Comparison of ENCODE assay signal across 1 cellular context in the genomic region with DNA sequence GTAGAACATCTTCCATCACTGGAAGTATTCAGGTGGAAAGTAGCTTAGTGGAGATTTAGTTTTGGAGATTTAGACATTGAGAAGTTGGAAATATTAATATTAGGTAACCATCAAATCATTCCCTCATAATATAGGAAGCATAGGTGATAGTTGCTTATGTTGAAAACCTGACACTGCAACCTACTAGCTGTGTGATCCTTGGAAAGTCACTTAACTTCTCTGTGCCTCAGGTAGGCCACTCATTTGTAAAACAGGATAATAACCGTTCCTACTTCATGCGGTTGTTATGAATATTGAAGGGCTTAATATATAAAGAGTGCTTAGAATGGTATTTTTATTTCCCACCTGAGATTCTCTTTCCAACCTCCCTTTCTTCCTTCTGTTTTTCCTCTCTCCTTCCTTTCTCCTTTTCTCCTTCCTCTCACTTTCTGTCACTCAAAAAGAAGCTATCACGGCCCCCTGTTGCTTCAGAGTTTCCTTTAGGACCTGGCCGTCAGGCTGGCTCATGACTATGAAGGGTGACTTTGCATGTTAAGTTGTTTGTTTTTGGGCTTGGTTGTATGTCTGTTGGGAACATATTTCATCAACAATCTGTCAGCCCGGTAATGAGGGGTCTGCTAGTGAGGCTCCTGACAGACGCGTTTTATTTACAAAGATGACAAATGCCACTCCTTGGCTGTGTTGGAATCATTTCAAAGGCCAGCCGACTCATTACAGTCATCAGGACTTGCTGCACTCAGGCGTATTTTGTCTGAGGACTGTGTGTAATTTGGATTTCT.
TF ChIP-seq lines count a peak whose summit lies in the region.

No MANE protein-coding gene starts in this region.

TF ChIP-seq in SK-N-SH, 30 proteins besides CTCF, POLR2A, EP300 and RAD21 (continued from another document):
- TF ChIP-seq, protein P1, sequence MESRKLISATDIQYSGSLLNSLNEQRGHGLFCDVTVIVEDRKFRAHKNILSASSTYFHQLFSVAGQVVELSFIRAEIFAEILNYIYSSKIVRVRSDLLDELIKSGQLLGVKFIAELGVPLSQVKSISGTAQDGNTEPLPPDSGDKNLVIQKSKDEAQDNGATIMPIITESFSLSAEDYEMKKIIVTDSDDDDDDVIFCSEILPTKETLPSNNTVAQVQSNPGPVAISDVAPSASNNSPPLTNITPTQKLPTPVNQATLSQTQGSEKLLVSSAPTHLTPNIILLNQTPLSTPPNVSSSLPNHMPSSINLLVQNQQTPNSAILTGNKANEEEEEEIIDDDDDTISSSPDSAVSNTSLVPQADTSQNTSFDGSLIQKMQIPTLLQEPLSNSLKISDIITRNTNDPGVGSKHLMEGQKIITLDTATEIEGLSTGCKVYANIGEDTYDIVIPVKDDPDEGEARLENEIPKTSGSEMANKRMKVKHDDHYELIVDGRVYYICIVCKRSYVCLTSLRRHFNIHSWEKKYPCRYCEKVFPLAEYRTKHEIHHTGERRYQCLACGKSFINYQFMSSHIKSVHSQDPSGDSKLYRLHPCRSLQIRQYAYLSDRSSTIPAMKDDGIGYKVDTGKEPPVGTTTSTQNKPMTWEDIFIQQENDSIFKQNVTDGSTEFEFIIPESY (IDR thresholded peaks at IDR 0.05; ENCODE audit: borderline replicate concordance, low read depth) = no peak
- TF ChIP-seq MXI1 (IDR thresholded peaks at IDR 0.05; ENCODE audit: low read depth, low read length) = no peak
- no peak for TF ChIP-seq NFIC (IDR thresholded peaks at IDR 0.05; ENCODE audit: borderline replicate concordance)
- TF ChIP-seq RFX5 (IDR thresholded peaks at IDR 0.05; ENCODE audit: low read length) = no peak
- TF ChIP-seq SMC3 (IDR thresholded peaks at IDR 0.05; ENCODE audit: low read depth, low read length) = no peak
- peak; percentile 3; the same call in 1 of the 2 replicates for TF ChIP-seq TCF12 (IDR thresholded peaks at IDR 0.05)
- TF ChIP-seq, protein P2, sequence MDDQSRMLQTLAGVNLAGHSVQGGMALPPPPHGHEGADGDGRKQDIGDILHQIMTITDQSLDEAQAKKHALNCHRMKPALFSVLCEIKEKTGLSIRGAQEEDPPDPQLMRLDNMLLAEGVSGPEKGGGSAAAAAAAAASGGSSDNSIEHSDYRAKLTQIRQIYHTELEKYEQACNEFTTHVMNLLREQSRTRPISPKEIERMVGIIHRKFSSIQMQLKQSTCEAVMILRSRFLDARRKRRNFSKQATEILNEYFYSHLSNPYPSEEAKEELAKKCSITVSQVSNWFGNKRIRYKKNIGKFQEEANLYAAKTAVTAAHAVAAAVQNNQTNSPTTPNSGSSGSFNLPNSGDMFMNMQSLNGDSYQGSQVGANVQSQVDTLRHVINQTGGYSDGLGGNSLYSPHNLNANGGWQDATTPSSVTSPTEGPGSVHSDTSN (IDR thresholded peaks at IDR 0.05) = peak; percentile 24; the same call in 1 of the 2 replicates
TF ChIP-seq in SK-N-SH: peak in this region for 2.
